ENCODE assay signal across 27 cellular contexts in the genomic region with DNA sequence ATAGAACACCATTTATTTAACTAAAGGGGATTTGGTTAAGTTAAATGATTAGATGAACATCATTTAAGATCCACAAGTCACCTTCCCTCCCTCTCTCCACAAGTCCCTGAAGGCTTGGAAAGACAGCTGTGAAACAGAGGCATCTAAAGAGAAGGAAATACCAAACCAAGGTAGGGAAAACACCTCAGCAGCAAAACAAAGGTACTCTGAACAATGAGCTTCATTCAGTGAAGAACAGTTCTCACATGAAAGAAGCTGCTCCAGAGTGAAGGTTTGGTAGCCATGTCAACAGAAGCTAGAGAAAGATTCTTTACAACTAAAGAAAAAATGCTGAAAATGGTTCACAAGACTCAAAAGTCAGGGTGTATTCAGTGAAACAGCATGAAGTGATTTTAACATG.
DNase-seq lines count a peak whose midpoint lies in the region; ATAC-seq and TF ChIP-seq lines count a peak whose summit lies in the region.
"Had no signal": no experiment of that assay in that cellular context is flagged by ENCODE, and none has a peak within 500 bp of the region (broad histone marks: within the 10 kb centered on the region; RNA-seq: fewer than 3 reads in every experiment).

No MANE protein-coding gene starts in this region.

- H3K4me2 ChIP-seq in GM23338 = no peak overlapping the region
- H3K4me2 ChIP-seq in mesendoderm (ENCODE audit: low read length) = no peak overlapping the region

- ATAC-seq in GM23338 (peak; percentile 97), HG02678 (IDR thresholded peaks at IDR 0.05; ENCODE audit: unreplicated experiment) (no peak)
- ATAC-seq: activated CD4-positive, alpha-beta T cell treated with anti-CD3 and anti-CD28 coated beads for 36 hours; lower lobe of right lung had no signal

- H3K79me2 ChIP-seq in GM23338 (replicated peaks; ENCODE audit: insufficient read depth) (no peaks in the 10 kb centered on the region), mesendoderm (ENCODE audit: control insufficient read depth, insufficient read depth, low read length) (no peaks in the 10 kb centered on the region)

- H3K79me1 ChIP-seq in mesendoderm (ENCODE audit: low read length) = no peaks in the 10 kb centered on the region

- H3K4me3 ChIP-seq in GM12865 (ENCODE audit: low read depth, low read length) (no peak overlapping the region), GM23338 (no peak overlapping the region), mesendoderm (ENCODE audit: low read length) (no peak overlapping the region)
- H3K4me3 ChIP-seq: lower lobe of right lung, sigmoid colon, SJSA1, suprapubic skin had no signal

- no peak overlapping the region for H3K23ac ChIP-seq in mesendoderm (ENCODE audit: low read length)

- H2AK5ac ChIP-seq in mesendoderm (ENCODE audit: low read length) = no peak overlapping the region

- H3K9me2 ChIP-seq in GM23338 (ENCODE audit: insufficient read depth) = no peaks in the 10 kb centered on the region

- H3K18ac ChIP-seq in mesendoderm (ENCODE audit: low read length) = no peak overlapping the region

- no peak overlapping the region for H4K5ac ChIP-seq in mesendoderm (ENCODE audit: low read length)

- H2BK15ac ChIP-seq in mesendoderm (replicated peaks; ENCODE audit: low read depth) = no peak overlapping the region

- H3K27ac Mint-ChIP-seq in GM23338 = peak overlapping the region; percentile 27; the same call in 1 of the 2 replicates
- H3K27ac Mint-ChIP-seq: activated CD4-positive, alpha-beta T cell treated with anti-CD3 and anti-CD28 coated beads for 36 hours; activated naive CD8-positive, alpha-beta T cell; dendritic cell treated with granulocyte-macrophage colony-stimulating factor and Interleukin-4, amounts not matched to agents 40 ng/mL and 50 ng/mL, for 4 days; stimulated activated naive B cell treated with anti-CD40 and anti-IgM and Interleukin-4, amounts not matched to agents 10 μg/mL and 1 μg/mL and 100 μg/mL, for 72 hours had no signal

- H4K8ac ChIP-seq in mesendoderm (ENCODE audit: low read depth, low read length) = no peak overlapping the region

- no peak overlapping the region for H3K9ac ChIP-seq in mesendoderm (ENCODE audit: low read length)

- no peak overlapping the region for H2AFZ ChIP-seq in GM23338

- H3K9me3 Mint-ChIP-seq in GM23338 = peaks cover 5% of the 10 kb centered on the region; the same call in 2 of the 3 replicates
- H3K9me3 Mint-ChIP-seq: CD14-positive monocyte; central memory CD8-positive, alpha-beta T cell; dendritic cell treated with granulocyte-macrophage colony-stimulating factor and Interleukin-4, amounts not matched to agents 40 ng/mL and 50 ng/mL, for 4 days; nephron; stimulated activated naive B cell treated with anti-CD40 and anti-IgM and Interleukin-4, amounts not matched to agents 10 μg/mL and 1 μg/mL and 100 μg/mL, for 72 hours had no signal

- TF ChIP-seq CTCF in GM12865 (IDR thresholded peaks at IDR 0.05; ENCODE audit: insufficient read depth, low read depth, low read length, missing control alignments) (no peak), GM23338 (conservative IDR thresholded peaks at IDR 0.05; ENCODE audit: low read depth in 2 of 2) (no peak)

- peaks cover 51% of the 10 kb centered on the region for H3K36me3 Mint-ChIP-seq in GM23338 (ENCODE audit: low read depth)
- H3K36me3 Mint-ChIP-seq: activated naive CD8-positive, alpha-beta T cell; stimulated activated naive B cell treated with anti-CD40 and anti-IgM and Interleukin-4, amounts not matched to agents 10 μg/mL and 1 μg/mL and 100 μg/mL, for 72 hours had no signal

- no peak overlapping the region for H2BK5ac ChIP-seq in mesendoderm (ENCODE audit: low read length)

- H3K56ac ChIP-seq in mesendoderm (ENCODE audit: low read length) = peak overlapping the region; percentile 50

- H3K4ac ChIP-seq in mesendoderm (ENCODE audit: low read depth, low read length) = no peak overlapping the region

- H3K4me1 ChIP-seq in GM23338 (ENCODE audit: insufficient read depth) = no peaks in the 10 kb centered on the region; the same call in 1 of the 2 replicates
- H3K4me1 ChIP-seq in mesendoderm (ENCODE audit: control insufficient read depth, low read depth, low read length) = peaks cover 5% of the 10 kb centered on the region

- DNase-seq in GM12865 (ENCODE audit: low read depth) (peak; percentile 2), GM23338 (ENCODE audit: low spot score) (peak; percentile 73), dermis blood vessel endothelial cell (peak; percentile 9), mesendoderm (peak; percentile 51), NCI-H1105 treated with DMSO at 0.1 percent for 48 hours (lab: John Stamatoyannopoulos, UW) (no peak), NCI-H345 treated with DMSO at 0.1 percent for 48 hours (lab: John Stamatoyannopoulos, UW; ENCODE audit: unreplicated experiment) (no peak)
- DNase-seq: activated CD4-positive, alpha-beta T cell treated with anti-CD3 and anti-CD28 coated beads for 36 hours; activated T-cell treated with anti-CD3 and anti-CD28 coated beads for 4 hours; aorta; kidney glomerular epithelial cell; lower lobe of right lung; NCI-H1105; NCI-H1930; NCI-H446; posterior cingulate gyrus; RPMI8226; sigmoid colon; stimulated activated CD4-positive, alpha-beta T cell treated with anti-CD3 and anti-CD28 coated beads, Interleukin-4, amount 100 ng/mL, for 4 hours; stimulated activated naive B cell treated with anti-CD40 and anti-IgM and Interleukin-4, amounts not matched to agents 10 μg/mL and 1 μg/mL and 100 μg/mL, for 72 hours had no signal

- peak overlapping the region; percentile 53; the same call in 1 of the 2 replicates for H3K27ac ChIP-seq in GM23338 (ENCODE audit: low read depth)
- H3K27ac ChIP-seq in mesendoderm (ENCODE audit: low read depth, low read length) = peak overlapping the region; percentile 28
- H3K27ac ChIP-seq: lower lobe of right lung, sigmoid colon, SJSA1, suprapubic skin had no signal

- no peaks in the 10 kb centered on the region for H4K20me1 ChIP-seq in GM23338 (replicated peaks; ENCODE audit: insufficient read depth)

- no peak overlapping the region for H3K4me3 Mint-ChIP-seq in GM23338
- H3K4me3 Mint-ChIP-seq: activated CD4-positive, alpha-beta T cell treated with anti-CD3 and anti-CD28 coated beads for 36 hours; activated naive CD8-positive, alpha-beta T cell; CD14-positive monocyte; central memory CD8-positive, alpha-beta T cell; dendritic cell treated with granulocyte-macrophage colony-stimulating factor and Interleukin-4, amounts not matched to agents 40 ng/mL and 50 ng/mL, for 4 days; nephron; stimulated activated naive B cell treated with anti-CD40 and anti-IgM and Interleukin-4, amounts not matched to agents 10 μg/mL and 1 μg/mL and 100 μg/mL, for 72 hours had no signal

- H2BK120ac ChIP-seq in mesendoderm (ENCODE audit: low read depth, low read length) = no peak overlapping the region

- H3K27me3 Mint-ChIP-seq in GM23338 (ENCODE audit: insufficient read depth, low read depth, poor library complexity) = peaks cover 1% of the 10 kb centered on the region
- H3K27me3 Mint-ChIP-seq: activated CD4-positive, alpha-beta T cell treated with anti-CD3 and anti-CD28 coated beads for 36 hours; activated naive CD8-positive, alpha-beta T cell; central memory CD8-positive, alpha-beta T cell; dendritic cell treated with granulocyte-macrophage colony-stimulating factor and Interleukin-4, amounts not matched to agents 40 ng/mL and 50 ng/mL, for 4 days; stimulated activated naive B cell treated with anti-CD40 and anti-IgM and Interleukin-4, amounts not matched to agents 10 μg/mL and 1 μg/mL and 100 μg/mL, for 72 hours had no signal

- H3K27me3 ChIP-seq in GM23338 (ENCODE audit: insufficient read depth) (no peaks in the 10 kb centered on the region), mesendoderm (ENCODE audit: insufficient read depth, low read length, poor library complexity) (no peaks in the 10 kb centered on the region)
- H3K27me3 ChIP-seq: sigmoid colon, SJSA1, suprapubic skin had no signal

- H3F3A ChIP-seq in GM23338 (replicated peaks; ENCODE audit: low read depth) = no peaks in the 10 kb centered on the region

- H3K36me3 ChIP-seq in GM23338 (ENCODE audit: insufficient read depth) = peaks cover 12% of the 10 kb centered on the region; the same call in 1 of the 2 replicates
- no peaks in the 10 kb centered on the region for H3K36me3 ChIP-seq in mesendoderm (ENCODE audit: control insufficient read depth, insufficient read depth, low read length)
- H3K36me3 ChIP-seq: SJSA1, suprapubic skin had no signal

- H3K4me1 Mint-ChIP-seq in GM23338 = peaks cover 23% of the 10 kb centered on the region
- H3K4me1 Mint-ChIP-seq: activated CD4-positive, alpha-beta T cell treated with anti-CD3 and anti-CD28 coated beads for 36 hours; CD14-positive monocyte; central memory CD8-positive, alpha-beta T cell had no signal

TF ChIP-seq in GM23338, 12 proteins besides CTCF, POLR2A, EP300 and RAD21 (continues in another document):
- no peak for TF ChIP-seq CREB1 (CRISPR knock-in tag; IDR thresholded peaks at IDR 0.05; ENCODE audit: low read depth)
- TF ChIP-seq ZNF114 (CRISPR knock-in tag; IDR thresholded peaks at IDR 0.05) = no peak
- TF ChIP-seq EZH2 (IDR thresholded peaks at IDR 0.05; ENCODE audit: low read depth, unreplicated experiment) = no peak

Comparison
In these comparisons a context has a peak if more than half of its experiments do, and no peak if none do; other contexts are left out.
1. DNase-seq: peak in GM12865 (single experiment), GM23338 (single experiment), dermis blood vessel endothelial cell (single experiment) and mesendoderm (single experiment); none in NCI-H1105 treated with DMSO at 0.1 percent for 48 hours (single experiment) and NCI-H345 treated with DMSO at 0.1 percent for 48 hours (single experiment).